3 cellular contexts compared by ENCODE assay signal in genomic region chr1:165025805-165026204, GRCh38.
"Had no signal": no experiment of that assay in that cellular context is flagged by ENCODE, and none has a peak within 500 bp of the region (broad histone marks: within the 10 kb centered on the region; RNA-seq: fewer than 3 reads in every experiment).

No MANE protein-coding gene starts in this region.

- DNase-seq: GDM1, GF-D8 had no signal

- H3K4me3 ChIP-seq: GM12878 had no signal
